Comparison of ENCODE assay signal across 1 cellular context in the genomic region with DNA sequence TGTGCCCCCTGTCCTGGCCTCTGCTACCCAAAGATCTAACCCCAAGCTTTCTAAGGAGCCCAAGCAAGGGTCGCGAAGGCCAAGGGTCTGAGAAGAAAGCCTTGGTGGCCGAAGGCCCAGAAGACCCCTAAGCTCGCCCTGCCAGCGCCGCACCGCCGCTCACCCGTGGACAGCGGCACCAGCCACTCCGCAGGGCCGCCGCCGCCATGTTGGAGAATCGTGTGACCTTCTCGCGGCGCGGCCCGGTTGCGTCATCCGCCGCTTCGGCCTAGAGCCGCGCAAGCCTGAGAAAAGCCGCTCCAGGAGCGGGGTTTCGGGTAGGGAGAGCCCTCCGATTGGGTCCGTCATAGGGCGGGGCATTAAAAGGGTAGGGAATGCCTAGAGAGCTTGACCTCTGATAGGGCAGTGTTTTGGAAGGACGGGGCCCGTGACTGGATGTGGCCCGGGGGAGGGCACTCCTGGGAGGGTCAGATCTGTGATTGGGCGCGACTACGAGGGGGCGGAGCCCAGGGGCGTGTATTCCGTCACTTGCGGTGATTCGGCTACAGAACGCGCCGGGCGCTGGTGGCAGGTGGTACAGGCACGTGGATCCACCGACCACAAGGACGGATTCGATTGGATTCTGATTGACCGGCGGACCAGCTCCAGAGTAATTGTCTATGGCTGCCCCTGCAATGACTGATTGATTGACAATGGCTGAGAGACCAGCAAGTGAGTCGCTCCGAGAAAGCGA.
TF ChIP-seq lines count a peak whose summit lies in the region.

A gene with protein sequence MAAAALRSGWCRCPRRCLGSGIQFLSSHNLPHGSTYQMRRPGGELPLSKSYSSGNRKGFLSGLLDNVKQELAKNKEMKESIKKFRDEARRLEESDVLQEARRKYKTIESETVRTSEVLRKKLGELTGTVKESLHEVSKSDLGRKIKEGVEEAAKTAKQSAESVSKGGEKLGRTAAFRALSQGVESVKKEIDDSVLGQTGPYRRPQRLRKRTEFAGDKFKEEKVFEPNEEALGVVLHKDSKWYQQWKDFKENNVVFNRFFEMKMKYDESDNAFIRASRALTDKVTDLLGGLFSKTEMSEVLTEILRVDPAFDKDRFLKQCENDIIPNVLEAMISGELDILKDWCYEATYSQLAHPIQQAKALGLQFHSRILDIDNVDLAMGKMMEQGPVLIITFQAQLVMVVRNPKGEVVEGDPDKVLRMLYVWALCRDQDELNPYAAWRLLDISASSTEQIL (minus strand): TSS at position 223 of the 733 bp plus-strand sequence. CDS start 15 bp downstream, at position 208.

TF ChIP-seq in HepG2, 621 proteins besides CTCF, POLR2A, EP300 and RAD21 (continued from another document and continues in another):
- TF ChIP-seq, protein P1, sequence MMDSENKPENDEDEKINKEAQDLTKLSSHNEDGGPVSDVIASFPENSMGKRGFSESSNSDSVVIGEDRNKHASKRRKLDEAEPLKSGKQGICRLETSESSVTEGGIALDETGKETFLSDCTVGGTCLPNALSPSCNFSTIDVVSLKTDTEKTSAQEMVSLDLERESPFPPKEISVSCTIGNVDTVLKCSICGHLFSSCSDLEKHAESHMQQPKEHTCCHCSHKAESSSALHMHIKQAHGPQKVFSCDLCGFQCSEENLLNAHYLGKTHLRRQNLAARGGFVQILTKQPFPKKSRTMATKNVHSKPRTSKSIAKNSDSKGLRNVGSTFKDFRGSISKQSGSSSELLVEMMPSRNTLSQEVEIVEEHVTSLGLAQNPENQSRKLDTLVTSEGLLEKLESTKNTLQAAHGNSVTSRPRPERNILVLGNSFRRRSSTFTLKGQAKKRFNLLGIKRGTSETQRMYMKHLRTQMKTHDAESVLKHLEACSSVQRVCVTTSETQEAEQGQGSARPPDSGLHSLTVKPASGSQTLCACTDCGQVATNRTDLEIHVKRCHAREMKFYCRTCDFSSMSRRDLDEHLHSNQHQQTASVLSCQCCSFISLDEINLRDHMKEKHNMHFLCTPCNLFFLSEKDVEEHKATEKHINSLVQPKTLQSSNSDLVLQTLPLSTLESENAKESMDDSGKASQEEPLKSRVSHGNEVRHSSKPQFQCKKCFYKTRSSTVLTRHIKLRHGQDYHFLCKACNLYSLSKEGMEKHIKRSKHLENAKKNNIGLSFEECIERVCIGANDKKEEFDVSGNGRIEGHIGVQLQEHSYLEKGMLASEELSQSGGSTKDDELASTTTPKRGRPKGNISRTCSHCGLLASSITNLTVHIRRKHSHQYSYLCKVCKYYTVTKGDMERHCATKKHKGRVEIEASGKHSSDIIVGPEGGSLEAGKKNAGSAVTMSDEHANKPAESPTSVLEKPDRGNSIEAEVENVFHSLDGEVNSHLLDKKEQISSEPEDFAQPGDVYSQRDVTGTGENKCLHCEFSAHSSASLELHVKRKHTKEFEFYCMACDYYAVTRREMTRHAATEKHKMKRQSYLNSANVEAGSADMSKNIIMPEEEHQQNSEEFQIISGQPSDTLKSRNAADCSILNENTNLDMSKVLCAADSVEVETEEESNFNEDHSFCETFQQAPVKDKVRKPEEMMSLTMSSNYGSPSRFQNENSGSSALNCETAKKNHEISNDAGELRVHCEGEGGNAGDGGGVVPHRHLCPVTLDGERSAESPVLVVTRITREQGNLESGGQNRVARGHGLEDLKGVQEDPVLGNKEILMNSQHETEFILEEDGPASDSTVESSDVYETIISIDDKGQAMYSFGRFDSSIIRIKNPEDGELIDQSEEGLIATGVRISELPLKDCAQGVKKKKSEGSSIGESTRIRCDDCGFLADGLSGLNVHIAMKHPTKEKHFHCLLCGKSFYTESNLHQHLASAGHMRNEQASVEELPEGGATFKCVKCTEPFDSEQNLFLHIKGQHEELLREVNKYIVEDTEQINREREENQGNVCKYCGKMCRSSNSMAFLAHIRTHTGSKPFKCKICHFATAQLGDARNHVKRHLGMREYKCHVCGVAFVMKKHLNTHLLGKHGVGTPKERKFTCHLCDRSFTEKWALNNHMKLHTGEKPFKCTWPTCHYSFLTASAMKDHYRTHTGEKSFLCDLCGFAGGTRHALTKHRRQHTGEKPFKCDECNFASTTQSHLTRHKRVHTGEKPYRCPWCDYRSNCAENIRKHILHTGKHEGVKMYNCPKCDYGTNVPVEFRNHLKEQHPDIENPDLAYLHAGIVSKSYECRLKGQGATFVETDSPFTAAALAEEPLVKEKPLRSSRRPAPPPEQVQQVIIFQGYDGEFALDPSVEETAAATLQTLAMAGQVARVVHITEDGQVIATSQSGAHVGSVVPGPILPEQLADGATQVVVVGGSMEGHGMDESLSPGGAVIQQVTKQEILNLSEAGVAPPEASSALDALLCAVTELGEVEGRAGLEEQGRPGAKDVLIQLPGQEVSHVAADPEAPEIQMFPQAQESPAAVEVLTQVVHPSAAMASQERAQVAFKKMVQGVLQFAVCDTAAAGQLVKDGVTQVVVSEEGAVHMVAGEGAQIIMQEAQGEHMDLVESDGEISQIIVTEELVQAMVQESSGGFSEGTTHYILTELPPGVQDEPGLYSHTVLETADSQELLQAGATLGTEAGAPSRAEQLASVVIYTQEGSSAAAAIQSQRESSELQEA (CRISPR knock-in tag; IDR thresholded peaks at IDR 0.05; ENCODE audit: not compliant biosample characterization) = peak; percentile 90
- TF ChIP-seq ZNF225 (CRISPR knock-in tag; IDR thresholded peaks at IDR 0.05) (no peak), ZBTB1 (CRISPR knock-in tag; IDR thresholded peaks at IDR 0.05; ENCODE audit: borderline replicate concordance) (no peak), ZNF768 (CRISPR knock-in tag; IDR thresholded peaks at IDR 0.05) (peak; percentile 43; the same call in 1 of the 2 replicates), ZNF572 (CRISPR knock-in tag; IDR thresholded peaks at IDR 0.05) (no peak), ZFP90 (CRISPR knock-in tag; IDR thresholded peaks at IDR 0.05; ENCODE audit: borderline replicate concordance) (peak; percentile 64; the same call in 1 of the 2 replicates), GMEB2 (CRISPR knock-in tag; IDR thresholded peaks at IDR 0.05; ENCODE audit: low read depth) (peak; percentile 17; the same call in 1 of the 2 replicates), ZNF275 (CRISPR knock-in tag; IDR thresholded peaks at IDR 0.05; ENCODE audit: borderline replicate concordance) (peak; percentile 42), ZNF883 (CRISPR knock-in tag; IDR thresholded peaks at IDR 0.05; ENCODE audit: not compliant biosample characterization) (peak; percentile 62), RXRB (CRISPR knock-in tag; IDR thresholded peaks at IDR 0.05; ENCODE audit: borderline replicate concordance) (peak; percentile 4; the same call in 1 of the 2 replicates), RAD51 (IDR thresholded peaks at IDR 0.05; ENCODE audit: borderline replicate concordance) (peak; percentile 12; the same call in 1 of the 2 replicates), TOE1 (CRISPR knock-in tag; IDR thresholded peaks at IDR 0.05) (no peak; the same call in 1 of the 2 replicates), NONO (IDR thresholded peaks at IDR 0.05) (no peak), NONO (CRISPR knock-in tag; conservative IDR thresholded peaks at IDR 0.05) (peak; percentile 85), SP2 (CRISPR knock-in tag; IDR thresholded peaks at IDR 0.05) (peak; percentile 89), ZC3H13 (CRISPR knock-in tag; IDR thresholded peaks at IDR 0.05) (peak; percentile 50; the same call in 1 of the 2 replicates), SIX4 (CRISPR knock-in tag; IDR thresholded peaks at IDR 0.05) (no peak), GMEB1 (CRISPR knock-in tag; IDR thresholded peaks at IDR 0.05; ENCODE audit: borderline replicate concordance) (peak; percentile 86), ATF1 (CRISPR knock-in tag; IDR thresholded peaks at IDR 0.05) (peak; percentile 93), HIVEP1 (CRISPR knock-in tag; IDR thresholded peaks at IDR 0.05) (peak; percentile 93), ZNF253 (CRISPR knock-in tag; IDR thresholded peaks at IDR 0.05; ENCODE audit: borderline replicate concordance) (no peak), RFXAP (CRISPR knock-in tag; IDR thresholded peaks at IDR 0.05; ENCODE audit: borderline replicate concordance) (peak; percentile 62; the same call in 1 of the 2 replicates), ZNF737 (CRISPR knock-in tag; IDR thresholded peaks at IDR 0.05; ENCODE audit: borderline replicate concordance) (no peak)
- TF ChIP-seq, protein P2, sequence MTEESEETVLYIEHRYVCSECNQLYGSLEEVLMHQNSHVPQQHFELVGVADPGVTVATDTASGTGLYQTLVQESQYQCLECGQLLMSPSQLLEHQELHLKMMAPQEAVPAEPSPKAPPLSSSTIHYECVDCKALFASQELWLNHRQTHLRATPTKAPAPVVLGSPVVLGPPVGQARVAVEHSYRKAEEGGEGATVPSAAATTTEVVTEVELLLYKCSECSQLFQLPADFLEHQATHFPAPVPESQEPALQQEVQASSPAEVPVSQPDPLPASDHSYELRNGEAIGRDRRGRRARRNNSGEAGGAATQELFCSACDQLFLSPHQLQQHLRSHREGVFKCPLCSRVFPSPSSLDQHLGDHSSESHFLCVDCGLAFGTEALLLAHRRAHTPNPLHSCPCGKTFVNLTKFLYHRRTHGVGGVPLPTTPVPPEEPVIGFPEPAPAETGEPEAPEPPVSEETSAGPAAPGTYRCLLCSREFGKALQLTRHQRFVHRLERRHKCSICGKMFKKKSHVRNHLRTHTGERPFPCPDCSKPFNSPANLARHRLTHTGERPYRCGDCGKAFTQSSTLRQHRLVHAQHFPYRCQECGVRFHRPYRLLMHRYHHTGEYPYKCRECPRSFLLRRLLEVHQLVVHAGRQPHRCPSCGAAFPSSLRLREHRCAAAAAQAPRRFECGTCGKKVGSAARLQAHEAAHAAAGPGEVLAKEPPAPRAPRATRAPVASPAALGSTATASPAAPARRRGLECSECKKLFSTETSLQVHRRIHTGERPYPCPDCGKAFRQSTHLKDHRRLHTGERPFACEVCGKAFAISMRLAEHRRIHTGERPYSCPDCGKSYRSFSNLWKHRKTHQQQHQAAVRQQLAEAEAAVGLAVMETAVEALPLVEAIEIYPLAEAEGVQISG (CRISPR knock-in tag; IDR thresholded peaks at IDR 0.05) = peak; percentile 72
- TF ChIP-seq, protein P3, sequence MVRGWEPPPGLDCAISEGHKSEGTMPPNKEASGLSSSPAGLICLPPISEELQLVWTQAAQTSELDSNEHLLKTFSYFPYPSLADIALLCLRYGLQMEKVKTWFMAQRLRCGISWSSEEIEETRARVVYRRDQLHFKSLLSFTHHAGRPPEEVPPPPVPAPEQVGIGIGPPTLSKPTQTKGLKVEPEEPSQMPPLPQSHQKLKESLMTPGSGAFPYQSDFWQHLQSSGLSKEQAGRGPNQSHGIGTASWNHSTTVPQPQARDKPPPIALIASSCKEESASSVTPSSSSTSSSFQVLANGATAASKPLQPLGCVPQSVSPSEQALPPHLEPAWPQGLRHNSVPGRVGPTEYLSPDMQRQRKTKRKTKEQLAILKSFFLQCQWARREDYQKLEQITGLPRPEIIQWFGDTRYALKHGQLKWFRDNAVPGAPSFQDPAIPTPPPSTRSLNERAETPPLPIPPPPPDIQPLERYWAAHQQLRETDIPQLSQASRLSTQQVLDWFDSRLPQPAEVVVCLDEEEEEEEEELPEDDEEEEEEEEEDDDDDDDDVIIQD (CRISPR knock-in tag; IDR thresholded peaks at IDR 0.05; ENCODE audit: low read depth) = no peak; the same call in 1 of the 2 replicates
- TF ChIP-seq, protein P4, sequence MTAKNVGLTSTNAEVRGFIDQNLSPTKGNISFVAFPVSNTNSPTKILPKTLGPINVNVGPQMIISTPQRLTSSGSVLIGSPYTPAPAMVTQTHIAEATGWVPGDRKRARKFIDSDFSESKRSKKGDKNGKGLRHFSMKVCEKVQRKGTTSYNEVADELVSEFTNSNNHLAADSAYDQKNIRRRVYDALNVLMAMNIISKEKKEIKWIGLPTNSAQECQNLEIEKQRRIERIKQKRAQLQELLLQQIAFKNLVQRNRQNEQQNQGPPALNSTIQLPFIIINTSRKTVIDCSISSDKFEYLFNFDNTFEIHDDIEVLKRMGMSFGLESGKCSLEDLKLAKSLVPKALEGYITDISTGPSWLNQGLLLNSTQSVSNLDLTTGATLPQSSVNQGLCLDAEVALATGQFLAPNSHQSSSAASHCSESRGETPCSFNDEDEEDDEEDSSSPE (CRISPR knock-in tag; IDR thresholded peaks at IDR 0.05) = peak; percentile 74
- TF ChIP-seq, protein P5, sequence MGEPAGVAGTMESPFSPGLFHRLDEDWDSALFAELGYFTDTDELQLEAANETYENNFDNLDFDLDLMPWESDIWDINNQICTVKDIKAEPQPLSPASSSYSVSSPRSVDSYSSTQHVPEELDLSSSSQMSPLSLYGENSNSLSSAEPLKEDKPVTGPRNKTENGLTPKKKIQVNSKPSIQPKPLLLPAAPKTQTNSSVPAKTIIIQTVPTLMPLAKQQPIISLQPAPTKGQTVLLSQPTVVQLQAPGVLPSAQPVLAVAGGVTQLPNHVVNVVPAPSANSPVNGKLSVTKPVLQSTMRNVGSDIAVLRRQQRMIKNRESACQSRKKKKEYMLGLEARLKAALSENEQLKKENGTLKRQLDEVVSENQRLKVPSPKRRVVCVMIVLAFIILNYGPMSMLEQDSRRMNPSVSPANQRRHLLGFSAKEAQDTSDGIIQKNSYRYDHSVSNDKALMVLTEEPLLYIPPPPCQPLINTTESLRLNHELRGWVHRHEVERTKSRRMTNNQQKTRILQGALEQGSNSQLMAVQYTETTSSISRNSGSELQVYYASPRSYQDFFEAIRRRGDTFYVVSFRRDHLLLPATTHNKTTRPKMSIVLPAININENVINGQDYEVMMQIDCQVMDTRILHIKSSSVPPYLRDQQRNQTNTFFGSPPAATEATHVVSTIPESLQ (CRISPR knock-in tag; conservative IDR thresholded peaks at IDR 0.05) = no peak
